In genomic region chr14:100586153-100586519, GRCh38 we compare ENCODE assay signal across 8 cellular contexts. TPM values are rescaled to one million over a fixed set of nuclear protein-coding genes. Genes with fewer than 3 reads are reported as not detected.
DNase-seq lines count a peak whose midpoint lies in the region; ATAC-seq and TF ChIP-seq lines count a peak whose summit lies in the region.
"Had no signal": no experiment of that assay in that cellular context is flagged by ENCODE, and none has a peak within 500 bp of the region (broad histone marks: within the 10 kb centered on the region; RNA-seq: fewer than 3 reads in every experiment).

No MANE protein-coding gene starts in this region.

- H3K36me3 Mint-ChIP-seq in HFFc6 (ENCODE audit: low read depth), result no peaks in the 10 kb centered on the region
- H3K36me3 Mint-ChIP-seq in activated naive CD8-positive, alpha-beta T cell, result no peaks in the 10 kb centered on the region

- peaks cover 17% of the 10 kb centered on the region for H3K27me3 Mint-ChIP-seq in HFFc6 (ENCODE audit: insufficient read depth)
- peaks cover 13% of the 10 kb centered on the region for H3K27me3 Mint-ChIP-seq in activated naive CD8-positive, alpha-beta T cell

- H3K36me3 ChIP-seq in left ventricle myocardium inferior (no peaks in the 10 kb centered on the region), skeletal muscle tissue (ENCODE audit: control insufficient read depth in 3 of 3, insufficient read depth in 3 of 3, low read length in 3 of 3) (no peaks in the 10 kb centered on the region)

- TF ChIP-seq CTCF in HFFc6 (IDR thresholded peaks at IDR 0.05) (no peak), left ventricle myocardium inferior (IDR thresholded peaks at IDR 0.05; ENCODE audit: borderline replicate concordance) (no peak)

- H3K27ac ChIP-seq in left ventricle myocardium inferior (replicated peaks) (no peak overlapping the region), skeletal muscle tissue (ENCODE audit: low read depth, low read length) (no peak overlapping the region)

- peak overlapping the region; percentile 67 for H3K4me3 ChIP-seq in left ventricle myocardium inferior
- peak overlapping the region; percentile 31 to 66 (median 49) for H3K4me3 ChIP-seq in skeletal muscle tissue (ENCODE audit: low read length in 3 of 3)

- H3K9me3 ChIP-seq in left ventricle myocardium inferior (replicated peaks), result no peaks in the 10 kb centered on the region
- no peaks in the 10 kb centered on the region for H3K9me3 ChIP-seq in skeletal muscle tissue (ENCODE audit: control insufficient read depth in 3 of 3, low read length in 3 of 3)

- no peak for DNase-seq in HFFc6
- DNase-seq in left ventricle myocardium inferior, result peak; percentile 13
- DNase-seq in GDM1 (lab: John Stamatoyannopoulos, UW), result no peak
- DNase-seq in iPS-NIHi11 (ENCODE audit: low spot score), result no peak
- DNase-seq: stimulated activated CD4-positive, alpha-beta T cell treated with anti-CD3 and anti-CD28 coated beads, Interleukin-12 subunit alpha, Interleukin-12 subunit beta, amount 100 ng/mL, for 4 hours had no signal

- no peak overlapping the region for H3K9ac ChIP-seq in skeletal muscle tissue (ENCODE audit: low read depth in 1 of 3, low read length in 3 of 3)

- no peaks in the 10 kb centered on the region for H3K4me1 Mint-ChIP-seq in HFFc6 (ENCODE audit: low read depth)
- peaks cover 10% of the 10 kb centered on the region for H3K4me1 Mint-ChIP-seq in activated naive CD8-positive, alpha-beta T cell (ENCODE audit: low read depth)

- intact Hi-C loops in left ventricle myocardium inferior (cut with micrococcal nuclease), result no loop called here

- H3K27ac Mint-ChIP-seq in HFFc6, result no peak overlapping the region
- no peak overlapping the region for H3K27ac Mint-ChIP-seq in activated naive CD8-positive, alpha-beta T cell

- no peaks in the 10 kb centered on the region for H3K9me3 Mint-ChIP-seq in HFFc6
- H3K9me3 Mint-ChIP-seq in activated naive CD8-positive, alpha-beta T cell (ENCODE audit: low read depth), result no peaks in the 10 kb centered on the region

- ATAC-seq in GM19455 (IDR thresholded peaks at IDR 0.05; ENCODE audit: unreplicated experiment), result no peak

- H3K27me3 ChIP-seq in left ventricle myocardium inferior (ENCODE audit: low read depth) (peaks cover 68% of the 10 kb centered on the region), skeletal muscle tissue (ENCODE audit: control insufficient read depth in 3 of 3, insufficient read depth in 3 of 3, low read length in 3 of 3) (peaks cover 23 to 41% (median 29%) of the 10 kb centered on the region in 3 donors)

- H3K4me3 Mint-ChIP-seq in HFFc6, result peak overlapping the region; percentile 24; the same call in 1 of the 2 replicates
- H3K4me3 Mint-ChIP-seq in activated naive CD8-positive, alpha-beta T cell, result peak overlapping the region; percentile 81

- H3K4me1 ChIP-seq in left ventricle myocardium inferior, result peaks cover 19% of the 10 kb centered on the region
- peaks cover 3 to 5% (median 4%) of the 10 kb centered on the region in 3 donors for H3K4me1 ChIP-seq in skeletal muscle tissue (ENCODE audit: control insufficient read depth in 3 of 3, insufficient read depth in 3 of 3, low read length in 3 of 3)

RNA-seq across cellular contexts. Expression of gene BEGAIN, which starts 1.1 kb away (rescaled TPM):
- under 1 TPM in 5 of 6 experiments, not detected in 1; 0.05 to 0.20 (median 0.14) TPM for total RNA-seq in HFFc6 (2021; fragmentation: NEBNext Ultra II Directional; extraction: Animal tissue kit (Norgen Biotek cat#: 25700))
- total RNA-seq in left ventricle myocardium inferior (1.9 TPM), skeletal muscle tissue (1.0 TPM)
